In genomic region chr9:22039258-22039657, GRCh38 we compare ENCODE assay signal across 1 cellular context.
TF ChIP-seq lines count a peak whose summit lies in the region.

No MANE protein-coding gene starts in this region.

TF ChIP-seq in HepG2, 621 proteins besides CTCF, POLR2A, EP300 and RAD21:
- TF ChIP-seq FOXA3 (CRISPR knock-in tag; IDR thresholded peaks at IDR 0.05) (peak; percentile 68; the same call in 1 of the 2 replicates), CEBPG (CRISPR knock-in tag; IDR thresholded peaks at IDR 0.05) (peak; percentile 87), GATAD2A (CRISPR knock-in tag; IDR thresholded peaks at IDR 0.05) (peak; percentile 74), MIXL1 (CRISPR knock-in tag; IDR thresholded peaks at IDR 0.05) (0 out of 2 replicates have a peak, but pooled peaks have one; percentile 19), IRF2 (CRISPR knock-in tag; IDR thresholded peaks at IDR 0.05) (no peak), KLF16 (CRISPR knock-in tag; IDR thresholded peaks at IDR 0.05) (0 out of 4 replicates have a peak, but pooled peaks of 1 of the 2 experiments have one; percentile 18), SOX5 (CRISPR knock-in tag; IDR thresholded peaks at IDR 0.05; ENCODE audit: borderline replicate concordance) (peak; percentile 51; the same call in 1 of the 2 replicates), SMAD3 (CRISPR knock-in tag; IDR thresholded peaks at IDR 0.05) (0 out of 2 replicates have a peak, but pooled peaks have one; percentile 21), ATF4 (CRISPR knock-in tag; IDR thresholded peaks at IDR 0.05) (peak in 1 of 2 experiments; percentile 33; a peak in 1 of 4 replicates), RARA (CRISPR knock-in tag; IDR thresholded peaks at IDR 0.05) (peak; percentile 33; the same call in 1 of the 2 replicates), SOX13 (IDR thresholded peaks at IDR 0.05) (no peak), SOX13 (CRISPR knock-in tag; conservative IDR thresholded peaks at IDR 0.05 in 1 of 2, IDR thresholded peaks at IDR 0.05 in 1 of 2) (peak in 1 of 2 experiments; percentile 60; a peak in 2 of 4 replicates), SOX6 (IDR thresholded peaks at IDR 0.05) (no peak), SOX6 (CRISPR knock-in tag; IDR thresholded peaks at IDR 0.05) (peak; percentile 27; the same call in 1 of the 2 replicates), ARID5B (CRISPR knock-in tag; IDR thresholded peaks at IDR 0.05) (peak; percentile 61; the same call in 1 of the 2 replicates), ZNF224 (CRISPR knock-in tag; IDR thresholded peaks at IDR 0.05) (no peak), CEBPB (IDR thresholded peaks at IDR 0.05; ENCODE audit: borderline replicate concordance, low read depth, low read length) (peak; percentile 98), FOXP1 (IDR thresholded peaks at IDR 0.05) (no peak), FOXP1 (CRISPR knock-in tag; IDR thresholded peaks at IDR 0.05) (peak; percentile 85), FOXA1 (IDR thresholded peaks at IDR 0.05) (no peak), FOXA1 (CRISPR knock-in tag; IDR thresholded peaks at IDR 0.05) (0 out of 2 replicates have a peak, but pooled peaks have one; percentile 15)
- TF ChIP-seq, protein P1, sequence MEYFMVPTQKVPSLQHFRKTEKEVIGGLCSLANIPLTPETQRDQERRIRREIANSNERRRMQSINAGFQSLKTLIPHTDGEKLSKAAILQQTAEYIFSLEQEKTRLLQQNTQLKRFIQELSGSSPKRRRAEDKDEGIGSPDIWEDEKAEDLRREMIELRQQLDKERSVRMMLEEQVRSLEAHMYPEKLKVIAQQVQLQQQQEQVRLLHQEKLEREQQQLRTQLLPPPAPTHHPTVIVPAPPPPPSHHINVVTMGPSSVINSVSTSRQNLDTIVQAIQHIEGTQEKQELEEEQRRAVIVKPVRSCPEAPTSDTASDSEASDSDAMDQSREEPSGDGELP (IDR thresholded peaks at IDR 0.05; ENCODE audit: borderline replicate concordance, low read depth) = 0 out of 2 replicates have a peak, but pooled peaks have one; percentile 12
- TF ChIP-seq, protein P2, sequence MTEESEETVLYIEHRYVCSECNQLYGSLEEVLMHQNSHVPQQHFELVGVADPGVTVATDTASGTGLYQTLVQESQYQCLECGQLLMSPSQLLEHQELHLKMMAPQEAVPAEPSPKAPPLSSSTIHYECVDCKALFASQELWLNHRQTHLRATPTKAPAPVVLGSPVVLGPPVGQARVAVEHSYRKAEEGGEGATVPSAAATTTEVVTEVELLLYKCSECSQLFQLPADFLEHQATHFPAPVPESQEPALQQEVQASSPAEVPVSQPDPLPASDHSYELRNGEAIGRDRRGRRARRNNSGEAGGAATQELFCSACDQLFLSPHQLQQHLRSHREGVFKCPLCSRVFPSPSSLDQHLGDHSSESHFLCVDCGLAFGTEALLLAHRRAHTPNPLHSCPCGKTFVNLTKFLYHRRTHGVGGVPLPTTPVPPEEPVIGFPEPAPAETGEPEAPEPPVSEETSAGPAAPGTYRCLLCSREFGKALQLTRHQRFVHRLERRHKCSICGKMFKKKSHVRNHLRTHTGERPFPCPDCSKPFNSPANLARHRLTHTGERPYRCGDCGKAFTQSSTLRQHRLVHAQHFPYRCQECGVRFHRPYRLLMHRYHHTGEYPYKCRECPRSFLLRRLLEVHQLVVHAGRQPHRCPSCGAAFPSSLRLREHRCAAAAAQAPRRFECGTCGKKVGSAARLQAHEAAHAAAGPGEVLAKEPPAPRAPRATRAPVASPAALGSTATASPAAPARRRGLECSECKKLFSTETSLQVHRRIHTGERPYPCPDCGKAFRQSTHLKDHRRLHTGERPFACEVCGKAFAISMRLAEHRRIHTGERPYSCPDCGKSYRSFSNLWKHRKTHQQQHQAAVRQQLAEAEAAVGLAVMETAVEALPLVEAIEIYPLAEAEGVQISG (CRISPR knock-in tag; IDR thresholded peaks at IDR 0.05) = no peak
- TF ChIP-seq, protein P3, sequence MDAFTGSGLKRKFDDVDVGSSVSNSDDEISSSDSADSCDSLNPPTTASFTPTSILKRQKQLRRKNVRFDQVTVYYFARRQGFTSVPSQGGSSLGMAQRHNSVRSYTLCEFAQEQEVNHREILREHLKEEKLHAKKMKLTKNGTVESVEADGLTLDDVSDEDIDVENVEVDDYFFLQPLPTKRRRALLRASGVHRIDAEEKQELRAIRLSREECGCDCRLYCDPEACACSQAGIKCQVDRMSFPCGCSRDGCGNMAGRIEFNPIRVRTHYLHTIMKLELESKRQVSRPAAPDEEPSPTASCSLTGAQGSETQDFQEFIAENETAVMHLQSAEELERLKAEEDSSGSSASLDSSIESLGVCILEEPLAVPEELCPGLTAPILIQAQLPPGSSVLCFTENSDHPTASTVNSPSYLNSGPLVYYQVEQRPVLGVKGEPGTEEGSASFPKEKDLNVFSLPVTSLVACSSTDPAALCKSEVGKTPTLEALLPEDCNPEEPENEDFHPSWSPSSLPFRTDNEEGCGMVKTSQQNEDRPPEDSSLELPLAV (CRISPR knock-in tag; conservative IDR thresholded peaks at IDR 0.05; ENCODE audit: low read depth) = no peak
- TF ChIP-seq, protein P4, sequence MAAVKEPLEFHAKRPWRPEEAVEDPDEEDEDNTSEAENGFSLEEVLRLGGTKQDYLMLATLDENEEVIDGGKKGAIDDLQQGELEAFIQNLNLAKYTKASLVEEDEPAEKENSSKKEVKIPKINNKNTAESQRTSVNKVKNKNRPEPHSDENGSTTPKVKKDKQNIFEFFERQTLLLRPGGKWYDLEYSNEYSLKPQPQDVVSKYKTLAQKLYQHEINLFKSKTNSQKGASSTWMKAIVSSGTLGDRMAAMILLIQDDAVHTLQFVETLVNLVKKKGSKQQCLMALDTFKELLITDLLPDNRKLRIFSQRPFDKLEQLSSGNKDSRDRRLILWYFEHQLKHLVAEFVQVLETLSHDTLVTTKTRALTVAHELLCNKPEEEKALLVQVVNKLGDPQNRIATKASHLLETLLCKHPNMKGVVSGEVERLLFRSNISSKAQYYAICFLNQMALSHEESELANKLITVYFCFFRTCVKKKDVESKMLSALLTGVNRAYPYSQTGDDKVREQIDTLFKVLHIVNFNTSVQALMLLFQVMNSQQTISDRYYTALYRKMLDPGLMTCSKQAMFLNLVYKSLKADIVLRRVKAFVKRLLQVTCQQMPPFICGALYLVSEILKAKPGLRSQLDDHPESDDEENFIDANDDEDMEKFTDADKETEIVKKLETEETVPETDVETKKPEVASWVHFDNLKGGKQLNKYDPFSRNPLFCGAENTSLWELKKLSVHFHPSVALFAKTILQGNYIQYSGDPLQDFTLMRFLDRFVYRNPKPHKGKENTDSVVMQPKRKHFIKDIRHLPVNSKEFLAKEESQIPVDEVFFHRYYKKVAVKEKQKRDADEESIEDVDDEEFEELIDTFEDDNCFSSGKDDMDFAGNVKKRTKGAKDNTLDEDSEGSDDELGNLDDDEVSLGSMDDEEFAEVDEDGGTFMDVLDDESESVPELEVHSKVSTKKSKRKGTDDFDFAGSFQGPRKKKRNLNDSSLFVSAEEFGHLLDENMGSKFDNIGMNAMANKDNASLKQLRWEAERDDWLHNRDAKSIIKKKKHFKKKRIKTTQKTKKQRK (IDR thresholded peaks at IDR 0.05; ENCODE audit: low read length) = no peak
